8 cellular contexts compared by ENCODE assay signal in the genomic region with DNA sequence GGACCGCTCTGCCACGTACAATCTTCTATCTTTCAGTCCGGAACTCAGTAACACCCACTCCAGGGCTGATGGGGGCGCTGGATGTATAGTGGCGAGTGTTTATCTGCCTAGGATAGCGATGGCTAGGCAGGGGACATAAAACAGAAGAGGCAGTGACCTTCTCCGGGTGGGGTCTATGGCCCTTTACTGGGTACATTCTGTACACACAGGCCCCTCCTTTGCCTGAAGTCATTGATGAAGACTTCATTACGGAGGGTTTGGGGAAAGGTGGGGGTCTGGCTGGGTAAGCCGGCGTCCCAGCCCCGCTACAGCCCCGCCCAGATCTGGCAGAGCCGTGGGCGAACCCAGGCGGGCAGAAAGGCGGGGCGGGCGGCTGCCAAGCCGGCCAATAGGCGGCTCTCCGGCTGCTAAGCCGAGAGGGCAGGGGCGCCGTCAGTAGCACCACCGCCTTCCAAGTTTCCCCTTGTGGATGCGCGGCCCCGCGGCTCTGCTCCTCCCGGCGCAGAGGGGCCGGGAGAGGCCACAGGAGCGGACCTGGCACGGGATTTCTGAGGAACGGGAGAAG. TPM values are rescaled to one million over a fixed set of nuclear protein-coding genes. Genes with fewer than 3 reads are reported as not detected.
DNase-seq lines count a peak whose midpoint lies in the region; ATAC-seq, FAIRE-seq and TF ChIP-seq lines count a peak whose summit lies in the region.

A gene with protein sequence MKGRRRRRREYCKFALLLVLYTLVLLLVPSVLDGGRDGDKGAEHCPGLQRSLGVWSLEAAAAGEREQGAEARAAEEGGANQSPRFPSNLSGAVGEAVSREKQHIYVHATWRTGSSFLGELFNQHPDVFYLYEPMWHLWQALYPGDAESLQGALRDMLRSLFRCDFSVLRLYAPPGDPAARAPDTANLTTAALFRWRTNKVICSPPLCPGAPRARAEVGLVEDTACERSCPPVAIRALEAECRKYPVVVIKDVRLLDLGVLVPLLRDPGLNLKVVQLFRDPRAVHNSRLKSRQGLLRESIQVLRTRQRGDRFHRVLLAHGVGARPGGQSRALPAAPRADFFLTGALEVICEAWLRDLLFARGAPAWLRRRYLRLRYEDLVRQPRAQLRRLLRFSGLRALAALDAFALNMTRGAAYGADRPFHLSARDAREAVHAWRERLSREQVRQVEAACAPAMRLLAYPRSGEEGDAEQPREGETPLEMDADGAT (plus strand): TSS at position 435 of the 565 bp plus-strand sequence. CDS start 167 bp downstream, outside the sequence.

- H3K36me3 ChIP-seq in GM06990 (ENCODE audit: control insufficient read depth, insufficient read depth, low read length): no peaks in the 10 kb centered on the region; the same call in 1 of the 2 replicates
- no peaks in the 10 kb centered on the region for H3K36me3 ChIP-seq in astrocyte (ENCODE audit: insufficient read depth, low read length)
- H3K36me3 ChIP-seq in right atrium auricular region: no peaks in the 10 kb centered on the region

- POLR2A ChIA-PET in HEK293T (lab: Yijun Ruan, JAX): no interaction called here

- no peaks in the 10 kb centered on the region for H3K9me3 ChIP-seq in astrocyte (ENCODE audit: insufficient read depth, low read depth, low read length)
- H3K9me3 ChIP-seq in right atrium auricular region: no peaks in the 10 kb centered on the region

- CTCF ChIA-PET in HEK293T (lab: Yijun Ruan, JAX): interaction anchor here (0.6 kb wide), 1 partner anchor 202 kb away, joined by 3 read pairs; no protein-coding TSS in a partner anchor

- H3K4me3 ChIP-seq in GM06990 (replicated peaks; ENCODE audit: low read depth, low read length) (peak within 1 kb of the TSS; percentile 74), astrocyte (ENCODE audit: insufficient read depth, low read depth, low read length) (peak within 1 kb of the TSS; percentile 62), right atrium auricular region (peak within 1 kb of the TSS; percentile 51 to 66)

- peaks cover 4% of the 10 kb centered on the region for H3K79me2 ChIP-seq in astrocyte (ENCODE audit: insufficient read depth, low read length)

- peaks cover 6% of the 10 kb centered on the region for H4K20me1 ChIP-seq in astrocyte (ENCODE audit: insufficient read depth, low read length)

- peaks cover 12% of the 10 kb centered on the region for H3K4me1 Mint-ChIP-seq in astrocyte (ENCODE audit: low read depth, unreplicated experiment)

- no peaks in the 10 kb centered on the region for H3K36me3 Mint-ChIP-seq in astrocyte (ENCODE audit: low read depth, unreplicated experiment)

- peak within 1 kb of the TSS; percentile 76 for H3K9ac ChIP-seq in astrocyte (ENCODE audit: low read length)

- no peak within 1 kb of the TSS for H3K27ac Mint-ChIP-seq in astrocyte (ENCODE audit: unreplicated experiment)

- H3K4me1 ChIP-seq in astrocyte (ENCODE audit: insufficient read depth, low read length) (peaks cover 18% of the 10 kb centered on the region), right atrium auricular region (peaks cover 0 to 15% of the 10 kb centered on the region in 2 donors)

- DNase-seq in GM06990 (ENCODE audit: extremely low read depth, insufficient read length) (peak; percentile 77), HEK293T (ENCODE audit: extremely low spot score) (peak; percentile 71), NCI-H1105 (lab: John Stamatoyannopoulos, UW) (peak; percentile 68), T-helper 1 cell (peak; percentile 26 to 78 (median 53)), astrocyte (ENCODE audit: low read depth) (peak; percentile 55), right atrium auricular region (ENCODE audit: low spot score) (peak; percentile 76), pulmonary artery endothelial cell (ENCODE audit: low read depth, low spot score) (no peak)

- H3K27me3 ChIP-seq in GM06990 (replicated peaks; ENCODE audit: control insufficient read depth, insufficient read depth, low read length): no peaks in the 10 kb centered on the region
- no peaks in the 10 kb centered on the region for H3K27me3 ChIP-seq in astrocyte (ENCODE audit: insufficient read depth, low read length)
- no peaks in the 10 kb centered on the region for H3K27me3 ChIP-seq in right atrium auricular region

- peak within 1 kb of the TSS; percentile 80 for H3K4me3 Mint-ChIP-seq in astrocyte (ENCODE audit: unreplicated experiment)

- H3K9me3 Mint-ChIP-seq in astrocyte (ENCODE audit: unreplicated experiment): no peaks in the 10 kb centered on the region

- H2AFZ ChIP-seq in astrocyte (ENCODE audit: low read depth, low read length): peak within 1 kb of the TSS; percentile 83

- peak within 1 kb of the TSS; percentile 92 for H3K4me2 ChIP-seq in astrocyte (ENCODE audit: low read length)

- no peak for ATAC-seq in HG03457 (IDR thresholded peaks at IDR 0.05; ENCODE audit: unreplicated experiment)

- peak; percentile 27 for TF ChIP-seq CTCF in GM06990 (IDR thresholded peaks at IDR 0.05; ENCODE audit: insufficient read depth, low read length, poor library complexity, severe bottlenecking)
- TF ChIP-seq CTCF in astrocyte (IDR thresholded peaks at IDR 0.05; ENCODE audit: insufficient read depth, low read depth, low read length): peak; percentile 12
- peak in 1 of 2 donors; percentile 46 for TF ChIP-seq CTCF in right atrium auricular region (IDR thresholded peaks at IDR 0.05)

- FAIRE-seq in astrocyte (lab: Jason Lieb, UNC): peak; percentile 5

- H3K27me3 Mint-ChIP-seq in astrocyte (ENCODE audit: low read depth, unreplicated experiment): peaks cover 2% of the 10 kb centered on the region

- H3K27ac ChIP-seq in astrocyte (ENCODE audit: low read depth, low read length): no peak within 1 kb of the TSS
- H3K27ac ChIP-seq in right atrium auricular region: peak within 1 kb of the TSS; percentile 81 to 90

TF ChIP-seq in HEK293T, 16 proteins besides CTCF, POLR2A, EP300 and RAD21:
- TF ChIP-seq FOXA1 (IDR thresholded peaks at IDR 0.05): no peak

RNA-seq across cellular contexts. Expression of the gene that starts here (rescaled TPM):
- total RNA-seq in astrocyte (13.8 and 15.4 TPM in 2 replicates), right atrium auricular region (10 to 100 TPM; 33.6 to 50.5 TPM), pulmonary artery endothelial cell (31.5 and 33.4 TPM in 2 replicates)
